8 cellular contexts compared by ENCODE assay signal in genomic region chr6:134035823-134036296, GRCh38. TPM values are rescaled to one million over a fixed set of nuclear protein-coding genes. Genes with fewer than 3 reads are reported as not detected.
DNase-seq lines count a peak whose midpoint lies in the region; ATAC-seq and TF ChIP-seq lines count a peak whose summit lies in the region.

No MANE protein-coding gene starts in this region.

- no peaks in the 10 kb centered on the region for H3K79me2 ChIP-seq in PC-3 (ENCODE audit: low read length)

- H3K4me3 Mint-ChIP-seq in chondrocyte (ENCODE audit: unreplicated experiment): no peak overlapping the region

- peaks cover 19% of the 10 kb centered on the region for H3K4me1 Mint-ChIP-seq in chondrocyte (ENCODE audit: low read depth)

- ATAC-seq in GM18498 (IDR thresholded peaks at IDR 0.05; ENCODE audit: unreplicated experiment) (peak; percentile 74), PC-3 (peak; percentile 99), Right ventricle myocardium superior (ENCODE audit: poor library complexity) (no peak)

- no peaks in the 10 kb centered on the region for H3K9me3 ChIP-seq in PC-3 (ENCODE audit: low read length)

- CTCF ChIA-PET in PC-3 (lab: Charles Lee): interaction anchor here (0.6 kb wide), 1 partner anchor 23 kb away, joined by 3 read pairs; no protein-coding TSS in a partner anchor

- peak overlapping the region; percentile 83 for H3K4me2 ChIP-seq in PC-3 (ENCODE audit: low read length)

- no peak overlapping the region for H3K27ac Mint-ChIP-seq in chondrocyte (ENCODE audit: unreplicated experiment)

- H3K4me1 ChIP-seq in PC-3 (ENCODE audit: insufficient read depth, low read length): peaks cover 36% of the 10 kb centered on the region

- peak overlapping the region; percentile 49 for H3K4me3 ChIP-seq in PC-3 (ENCODE audit: low read length)
- H3K4me3 ChIP-seq in foreskin fibroblast (ENCODE audit: low read depth in 1 of 2, low read length in 2 of 2): no peak overlapping the region

- H3K27ac ChIP-seq in PC-3 (ENCODE audit: low read length): peak overlapping the region; percentile 99

- H4K20me1 ChIP-seq in PC-3 (ENCODE audit: low read length): no peaks in the 10 kb centered on the region

- no peaks in the 10 kb centered on the region for H3K9me2 ChIP-seq in PC-3 (replicated peaks; ENCODE audit: low read length)

- BruUV-seq in PC-3 (replicated peaks; lab: Mats Ljungman, UMichigan): no TSS peak

- no peaks in the 10 kb centered on the region for H3F3A ChIP-seq in PC-3 (ENCODE audit: low read length, unreplicated experiment)

- DNase-seq in HK-2 (ENCODE audit: unreplicated experiment) (peak; percentile 18), PC-3 (peak; percentile 91), foreskin fibroblast (peak; percentile 56 to 72), chondrocyte (ENCODE audit: low spot score) (no peak), inferior parietal cortex (ENCODE audit: extremely low spot score) (no peak), Right ventricle myocardium superior (no peak)
- no peak for DNase-seq in activated effector memory CD4-positive, alpha-beta T cell treated with anti-CD3 and anti-CD28 coated beads, Interleukin-2, amount 50 U/mL, for 16 hours

- H3K27me3 Mint-ChIP-seq in chondrocyte (ENCODE audit: low read depth): no peaks in the 10 kb centered on the region

- no peak overlapping the region for H2AFZ ChIP-seq in PC-3 (ENCODE audit: low read length)

- no peak for TF ChIP-seq CTCF in PC-3 (conservative IDR thresholded peaks at IDR 0.05; ENCODE audit: low read depth, low read length)
- TF ChIP-seq CTCF in foreskin fibroblast (IDR thresholded peaks at IDR 0.05; ENCODE audit: low read depth, low read length): no peak
- no peak for TF ChIP-seq CTCF in chondrocyte (IDR thresholded peaks at IDR 0.05)

- H3K36me3 ChIP-seq in PC-3 (ENCODE audit: low read depth, low read length): no peaks in the 10 kb centered on the region

- no peaks in the 10 kb centered on the region for H3K36me3 Mint-ChIP-seq in chondrocyte (ENCODE audit: low read depth)

- POLR2A ChIA-PET in PC-3 (lab: Charles Lee; ENCODE audit: unreplicated experiment): no interaction called here

- no peaks in the 10 kb centered on the region for H3K9me3 Mint-ChIP-seq in chondrocyte (ENCODE audit: low read depth)

- intact Hi-C loops in PC-3 (cut with micrococcal nuclease): loop anchor here (1.0 kb wide), 1 partner anchor 24 kb away; no protein-coding TSS in a partner anchor
- intact Hi-C loops in Right ventricle myocardium superior (cut with DNase I): no loop called here

- H3K27me3 ChIP-seq in PC-3 (ENCODE audit: low read length): no peaks in the 10 kb centered on the region

- H3K9ac ChIP-seq in PC-3 (ENCODE audit: low read length): peak overlapping the region; percentile 90

RNA-seq across cellular contexts. Expression of gene SLC2A12, which starts 16.6 kb away (rescaled TPM):
- 0.81 and 1.3 TPM in 2 replicates for total RNA-seq in PC-3 (2014; rRNA removed)
- 1.6 to 5.6 TPM (median 2.0 TPM) in 3 replicates for total RNA-seq in chondrocyte
- 14.4 TPM for total RNA-seq in Right ventricle myocardium superior

Comparison
In these comparisons a context has a peak if more than half of its experiments do, and no peak if none do; other contexts are left out.
1. DNase-seq: peak in HK-2 (single experiment), PC-3 (single experiment) and foreskin fibroblast (2 of 2); none in activated effector memory CD4-positive, alpha-beta T cell treated with anti-CD3 and anti-CD28 coated beads, Interleukin-2, amount 50 U/mL, for 16 hours (single experiment), chondrocyte (single experiment), inferior parietal cortex (single experiment) and Right ventricle myocardium superior (single experiment).